ENCODE assay signal across 8 cellular contexts in the genomic region with DNA sequence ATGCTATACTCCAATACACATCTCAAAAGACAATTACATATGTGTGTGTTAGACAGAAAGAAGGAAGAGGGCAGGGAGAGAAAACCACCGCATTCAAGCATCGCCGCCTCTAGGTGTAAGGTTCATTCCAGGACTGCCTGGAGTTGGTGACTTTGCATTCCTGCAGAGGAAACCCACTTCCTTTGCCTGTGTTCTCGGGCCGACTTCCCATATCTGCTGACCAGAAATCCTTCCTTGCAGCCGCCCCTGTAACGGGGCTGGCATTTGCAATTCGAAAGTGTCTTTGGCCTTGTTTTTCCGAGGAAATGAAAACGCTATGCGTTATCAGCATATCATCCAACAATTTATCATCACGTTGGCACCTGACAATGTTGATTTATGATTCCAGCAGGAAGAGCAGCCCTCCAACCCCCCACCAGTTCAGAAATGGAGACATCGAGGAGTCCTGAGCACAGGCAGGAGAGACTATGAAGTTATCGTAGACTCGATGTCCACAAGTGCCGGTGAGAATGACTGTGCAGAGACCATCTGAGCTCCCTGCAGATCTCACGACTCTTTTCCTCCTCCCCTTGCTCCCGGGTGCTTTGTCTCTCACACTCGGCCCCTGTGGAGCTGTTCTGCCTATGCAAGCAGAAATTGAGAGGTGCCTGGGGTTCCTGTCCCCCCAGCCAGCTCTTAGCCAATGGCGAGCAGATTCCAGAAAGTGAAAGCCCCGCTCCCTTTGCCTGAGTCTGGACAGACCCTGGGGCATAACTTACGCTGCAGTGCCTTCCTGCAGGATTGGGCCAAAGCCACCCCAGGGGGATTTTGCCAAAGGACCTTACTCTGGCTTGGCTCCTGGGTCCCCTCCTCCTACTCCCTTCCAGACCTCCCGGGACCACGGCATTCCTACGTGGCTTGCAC.
DNase-seq lines count a peak whose midpoint lies in the region; ATAC-seq, FAIRE-seq and TF ChIP-seq lines count a peak whose summit lies in the region.

No MANE protein-coding gene starts in this region.

- WGBS in lung, 2 donors: 10 to 19% methylated on average over 25 of the region's 25 CpGs
- WGBS in upper lobe of left lung, 2 donors: 13 to 22% methylated on average over 23 to 25 of the region's 25 CpGs

- peak overlapping the region; percentile 32 for H3K4me3 Mint-ChIP-seq in activated naive CD4-positive, alpha-beta T cell treated with anti-CD3 and anti-CD28 coated beads for 36 hours
- no peak overlapping the region for H3K4me3 Mint-ChIP-seq in Caco-2 (ENCODE audit: unreplicated experiment)

- no peaks in the 10 kb centered on the region for H3K9me3 ChIP-seq in lung (ENCODE audit: control insufficient read depth in 2 of 2, insufficient read depth in 1 of 2, low read length in 1 of 2)
- no peaks in the 10 kb centered on the region for H3K9me3 ChIP-seq in upper lobe of left lung
- 0 out of 2 replicates have a peak, but pooled peaks cover 3% of the 10 kb centered on the region for H3K9me3 ChIP-seq in Caco-2

- DNase-seq in activated naive CD4-positive, alpha-beta T cell treated with anti-CD3 and anti-CD28 coated beads for 36 hours: no peak
- no peak for DNase-seq in activated naive CD4-positive, alpha-beta T cell treated with anti-CD3 and anti-CD28 coated beads, Interleukin-2, amount 50 U/mL, for 16 hours
- DNase-seq in cardiac fibroblast (ENCODE audit: low read depth in 2 of 2) (peak; percentile 40 to 67), lung (ENCODE audit: low spot score) (no peak), upper lobe of left lung (peak in 1 of 2 donors; percentile 61), Caco-2 (no peak), GM12891 (ENCODE audit: insufficient read length, low spot score) (no peak)

- TF ChIP-seq CTCF in cardiac fibroblast (IDR thresholded peaks at IDR 0.05; ENCODE audit: low read depth, low read length) (no peak), lung (IDR thresholded peaks at IDR 0.05; ENCODE audit: control extremely low read depth, extremely low read depth) (no peak), upper lobe of left lung (IDR thresholded peaks at IDR 0.05) (no peak), Caco-2 (IDR thresholded peaks at IDR 0.05; ENCODE audit: insufficient read depth in 1 of 2, low read depth in 1 of 2, low read length in 1 of 2, severe bottlenecking in 1 of 2, unreplicated experiment in 1 of 2) (no peak)

- H3K4me1 ChIP-seq in lung (ENCODE audit: control insufficient read depth in 2 of 2, insufficient read depth in 2 of 2, low read length in 2 of 2) (peaks cover 0 to 4% of the 10 kb centered on the region in 2 donors), upper lobe of left lung (peaks cover 16 to 22% (median 20%) of the 10 kb centered on the region in 4 donors), Caco-2 (no peaks in the 10 kb centered on the region)

- H3K27me3 ChIP-seq in lung (ENCODE audit: control insufficient read depth, insufficient read depth) (no peaks in the 10 kb centered on the region), upper lobe of left lung (no peaks in the 10 kb centered on the region), Caco-2 (replicated peaks; ENCODE audit: control insufficient read depth, insufficient read depth, low read length) (no peaks in the 10 kb centered on the region)

- CTCF ChIA-PET in activated naive CD4-positive, alpha-beta T cell treated with anti-CD3 and anti-CD28 coated beads for 36 hours (lab: Charles Lee): interaction anchor here (0.6 to 2.8 kb wide), 2 partner anchors 140 to 156 kb away, joined by 4 to 18 read pairs; no protein-coding TSS in a partner anchor
- CTCF ChIA-PET in Caco-2 (lab: Charles Lee): no interaction called here

- no peak for FAIRE-seq in GM12891 (lab: Jason Lieb, UNC)

- H3K36me3 ChIP-seq in lung (ENCODE audit: control insufficient read depth in 2 of 2, insufficient read depth in 2 of 2, low read length in 2 of 2) (no peaks in the 10 kb centered on the region), upper lobe of left lung (no peaks in the 10 kb centered on the region), Caco-2 (ENCODE audit: control insufficient read depth, insufficient read depth, low read length) (no peaks in the 10 kb centered on the region)

- no peak overlapping the region for H3K27ac Mint-ChIP-seq in activated naive CD4-positive, alpha-beta T cell treated with anti-CD3 and anti-CD28 coated beads for 36 hours
- no peak overlapping the region for H3K27ac Mint-ChIP-seq in Caco-2 (ENCODE audit: unreplicated experiment)

- H3K27me3 Mint-ChIP-seq in activated naive CD4-positive, alpha-beta T cell treated with anti-CD3 and anti-CD28 coated beads for 36 hours (ENCODE audit: low read depth): no peaks in the 10 kb centered on the region
- no peaks in the 10 kb centered on the region for H3K27me3 Mint-ChIP-seq in Caco-2 (ENCODE audit: insufficient read depth, unreplicated experiment)

- peaks cover 13% of the 10 kb centered on the region for H3K4me1 Mint-ChIP-seq in activated naive CD4-positive, alpha-beta T cell treated with anti-CD3 and anti-CD28 coated beads for 36 hours (ENCODE audit: low read depth)
- H3K4me1 Mint-ChIP-seq in Caco-2 (ENCODE audit: low read depth, unreplicated experiment): peaks cover 6% of the 10 kb centered on the region

- TF ChIP-seq POLR2A in upper lobe of left lung (IDR thresholded peaks at IDR 0.05) (peak in 1 of 4 donors; percentile 12), GM12891 (IDR thresholded peaks at IDR 0.05; ENCODE audit: low read depth, low read length) (no peak)

- intact Hi-C loops in activated naive CD4-positive, alpha-beta T cell treated with anti-CD3 and anti-CD28 coated beads for 36 hours (cut with micrococcal nuclease): no loop called here
- intact Hi-C loops in Caco-2 (cut with micrococcal nuclease; ENCODE audit: unreplicated experiment): no loop called here

- H3K9me3 Mint-ChIP-seq in activated naive CD4-positive, alpha-beta T cell treated with anti-CD3 and anti-CD28 coated beads for 36 hours: no peaks in the 10 kb centered on the region
- no peaks in the 10 kb centered on the region for H3K9me3 Mint-ChIP-seq in Caco-2 (ENCODE audit: unreplicated experiment)

- no peaks in the 10 kb centered on the region for H3K36me3 Mint-ChIP-seq in activated naive CD4-positive, alpha-beta T cell treated with anti-CD3 and anti-CD28 coated beads for 36 hours (ENCODE audit: low read depth)
- H3K36me3 Mint-ChIP-seq in Caco-2 (ENCODE audit: insufficient read depth, unreplicated experiment): no peaks in the 10 kb centered on the region

- no peak for ATAC-seq in lung (ENCODE audit: insufficient read depth, low FRiP score)
- peak in 1 of 2 donors; percentile 56 for ATAC-seq in upper lobe of left lung (ENCODE audit: low FRiP score in 2 of 2)
- ATAC-seq in HG03045 (IDR thresholded peaks at IDR 0.05; ENCODE audit: unreplicated experiment): no peak

- POLR2A ChIA-PET in Caco-2 (lab: Charles Lee): no interaction called here

- TF ChIP-seq EP300 in upper lobe of left lung (IDR thresholded peaks at IDR 0.05): peak in 1 of 4 donors; percentile 14

- H3K27ac ChIP-seq in lung (ENCODE audit: low read depth in 1 of 2, low read length in 1 of 2) (peak overlapping the region; percentile 63 to 66), upper lobe of left lung (peak overlapping the region; percentile 25 to 76 (median 70))

- peak overlapping the region; percentile 23 to 24 for H3K4me3 ChIP-seq in cardiac fibroblast (replicated peaks in 1 of 2; ENCODE audit: low read depth in 2 of 2, low read length in 2 of 2)
- no peak overlapping the region for H3K4me3 ChIP-seq in lung
- H3K4me3 ChIP-seq in upper lobe of left lung: peak overlapping the region in 3 of 4 donors; percentile 19 to 42 (median 41)
- H3K4me3 ChIP-seq in Caco-2 (ENCODE audit: low read depth, low read length): no peak overlapping the region

- no TSS peak for BruUV-seq in Caco-2 (replicated peaks; lab: Mats Ljungman, UMichigan)

TF ChIP-seq in GM12891, 5 proteins besides CTCF, POLR2A, EP300 and RAD21:
- no peak for TF ChIP-seq SPI1 (IDR thresholded peaks at IDR 0.05; ENCODE audit: low read depth, low read length)
- TF ChIP-seq TAF1 (IDR thresholded peaks at IDR 0.05; ENCODE audit: low read depth, low read length): no peak
- TF ChIP-seq POU2F2 (IDR thresholded peaks at IDR 0.05; ENCODE audit: low read depth, low read length): no peak
- TF ChIP-seq POLR2AphosphoS5 (IDR thresholded peaks at IDR 0.05; ENCODE audit: low read depth, low read length): no peak
- TF ChIP-seq PAX5 (IDR thresholded peaks at IDR 0.05; ENCODE audit: insufficient read depth, low read length, severe bottlenecking): no peak
TF ChIP-seq in GM12891: peak in this region for 0.

Comparison
In these comparisons a context has a peak if more than half of its experiments do, and no peak if none do; other contexts are left out.
1. DNase-seq: peak in cardiac fibroblast (2 of 2); none in activated naive CD4-positive, alpha-beta T cell treated with anti-CD3 and anti-CD28 coated beads for 36 hours (single experiment), activated naive CD4-positive, alpha-beta T cell treated with anti-CD3 and anti-CD28 coated beads, Interleukin-2, amount 50 U/mL, for 16 hours (single experiment), lung (single experiment), Caco-2 (0 of 2) and GM12891 (single experiment).
2. H3K4me3 ChIP-seq: peak in cardiac fibroblast (2 of 2) and upper lobe of left lung (3 of 4); none in lung (single experiment) and Caco-2 (single experiment).